ENCODE assay signal across 28 cellular contexts in the genomic region with DNA sequence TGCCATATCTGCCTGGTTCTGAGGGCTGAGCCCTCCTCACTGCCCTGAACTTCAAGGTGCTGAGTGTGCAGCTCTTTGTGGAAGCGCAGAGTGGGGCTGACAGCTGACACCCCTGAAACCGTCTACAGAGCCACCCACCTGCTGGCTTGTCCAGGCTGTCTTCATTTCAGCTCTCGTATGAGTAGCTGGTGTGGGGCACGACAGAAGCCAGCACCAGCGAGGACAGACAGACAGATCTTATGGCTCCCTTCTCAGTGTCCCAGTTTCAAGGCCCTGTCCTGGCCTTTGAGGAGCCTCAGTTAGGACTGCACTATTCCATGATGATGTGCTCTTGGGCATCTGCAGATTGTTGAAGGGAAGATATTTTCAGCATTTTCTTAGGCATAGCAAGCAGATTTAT.
"Had no signal": no experiment of that assay in that cellular context is flagged by ENCODE, and none has a peak within 500 bp of the region (broad histone marks: within the 10 kb centered on the region; RNA-seq: fewer than 3 reads in every experiment).

No MANE protein-coding gene starts in this region.

- H2AFZ ChIP-seq: parathyroid adenoma had no signal

- H3K9me3 ChIP-seq: ovary, psoas muscle, right lobe of liver, sigmoid colon, suprapubic skin, testis, tibial artery, transverse colon, upper lobe of right lung, uterus had no signal

- H3K79me2 ChIP-seq: parathyroid adenoma had no signal

- H3K36me3 Mint-ChIP-seq: naive B cell; naive thymus-derived CD8-positive, alpha-beta T cell; natural killer cell treated with Interleukin-12 subunit alpha and Interleukin-12 subunit beta and Interleukin-15 and Interleukin-18, amount 100 ng/mL, for 72 hours; stimulated activated memory B cell treated with anti-CD40 and anti-IgM and Interleukin-4, amounts not matched to agents 10 μg/mL and 1 μg/mL and 100 μg/mL, for 72 hours; type B pancreatic cell had no signal

- DNase-seq: naive B cell; naive thymus-derived CD8-positive, alpha-beta T cell; occipital lobe; ovary; posterior cingulate gyrus; psoas muscle; right cardiac atrium; right lobe of liver; sigmoid colon; small intestine; stimulated activated CD4-positive, alpha-beta T cell treated with anti-CD3 and anti-CD28 coated beads, Interleukin-15, amount 100 ng/mL, for 24 hours; stimulated activated CD4-positive, alpha-beta T cell treated with anti-CD3 and anti-CD28 coated beads, Interleukin-2, amount 100 ng/mL, for 24 hours; stimulated activated CD4-positive, alpha-beta T cell treated with anti-CD3 and anti-CD28 coated beads, Interleukin-2, amount 100 ng/mL, for 48 hours; stimulated activated CD4-positive, alpha-beta T cell treated with anti-CD3 and anti-CD28 coated beads, Interleukin-4, amount 100 ng/mL, for 24 hours; stimulated activated naive CD4-positive, alpha-beta T cell; substantia nigra; testis; tibial artery; transverse colon; upper lobe of right lung; uterus had no signal

- H3K4me1 Mint-ChIP-seq: naive B cell; naive thymus-derived CD8-positive, alpha-beta T cell; stimulated activated memory B cell treated with anti-CD40 and anti-IgM and Interleukin-4, amounts not matched to agents 10 μg/mL and 1 μg/mL and 100 μg/mL, for 72 hours had no signal

- FAIRE-seq: small intestine had no signal

- H3K4me1 ChIP-seq: parathyroid adenoma, psoas muscle, right lobe of liver, suprapubic skin, testis, transverse colon, upper lobe of right lung had no signal

- H3K27me3 Mint-ChIP-seq: stimulated activated memory B cell treated with anti-CD40 and anti-IgM and Interleukin-4, amounts not matched to agents 10 μg/mL and 1 μg/mL and 100 μg/mL, for 72 hours; stimulated activated naive CD8-positive, alpha-beta T cell treated with anti-CD3 and anti-CD28 coated beads, Interleukin-15, Interleukin-2, amounts not matched to agents 100 ng/mL and 50 ng/mL, for 24 hours had no signal

- H3K4me3 ChIP-seq: ovary, psoas muscle, right lobe of liver, sigmoid colon, suprapubic skin, testis, tibial artery, transverse colon, upper lobe of right lung, uterus had no signal

- H3K27ac ChIP-seq: ovary, parathyroid adenoma, psoas muscle, right lobe of liver, sigmoid colon, suprapubic skin, testis, tibial artery, transverse colon, upper lobe of right lung had no signal

- ATAC-seq: naive thymus-derived CD8-positive, alpha-beta T cell; psoas muscle; right cardiac atrium; right lobe of liver; stimulated activated memory B cell treated with anti-CD40 and anti-IgM and Interleukin-4, amounts not matched to agents 10 μg/mL and 1 μg/mL and 100 μg/mL, for 72 hours had no signal

- H3K27ac Mint-ChIP-seq: naive thymus-derived CD8-positive, alpha-beta T cell; natural killer cell treated with Interleukin-12 subunit alpha and Interleukin-12 subunit beta and Interleukin-15 and Interleukin-18, amount 100 ng/mL, for 72 hours; progenitor cell of endocrine pancreas; stimulated activated memory B cell treated with anti-CD40 and anti-IgM and Interleukin-4, amounts not matched to agents 10 μg/mL and 1 μg/mL and 100 μg/mL, for 72 hours; stimulated activated naive CD8-positive, alpha-beta T cell treated with anti-CD3 and anti-CD28 coated beads, Interleukin-15, Interleukin-2, amounts not matched to agents 100 ng/mL and 50 ng/mL, for 24 hours; type B pancreatic cell had no signal

- H3K9me3 Mint-ChIP-seq: naive thymus-derived CD8-positive, alpha-beta T cell; natural killer cell treated with Interleukin-12 subunit alpha and Interleukin-12 subunit beta and Interleukin-15 and Interleukin-18, amount 100 ng/mL, for 72 hours; stimulated activated naive CD8-positive, alpha-beta T cell treated with anti-CD3 and anti-CD28 coated beads, Interleukin-15, Interleukin-2, amounts not matched to agents 100 ng/mL and 50 ng/mL, for 24 hours; type B pancreatic cell had no signal

- H3K36me3 ChIP-seq: ovary, right lobe of liver, sigmoid colon, suprapubic skin, tibial artery, transverse colon, upper lobe of right lung, uterus had no signal

- H3K4me3 Mint-ChIP-seq: naive B cell; naive thymus-derived CD8-positive, alpha-beta T cell; natural killer cell treated with Interleukin-12 subunit alpha and Interleukin-12 subunit beta and Interleukin-15 and Interleukin-18, amount 100 ng/mL, for 72 hours; stimulated activated memory B cell treated with anti-CD40 and anti-IgM and Interleukin-4, amounts not matched to agents 10 μg/mL and 1 μg/mL and 100 μg/mL, for 72 hours; stimulated activated naive CD8-positive, alpha-beta T cell treated with anti-CD3 and anti-CD28 coated beads, Interleukin-15, Interleukin-2, amounts not matched to agents 100 ng/mL and 50 ng/mL, for 24 hours; type B pancreatic cell had no signal

- H3K9ac ChIP-seq: parathyroid adenoma had no signal

- H3K27me3 ChIP-seq: ovary, right lobe of liver, sigmoid colon, suprapubic skin, testis, tibial artery, transverse colon, upper lobe of right lung, uterus had no signal
